15 cellular contexts compared by ENCODE assay signal in genomic region chr1:31593136-31593665, GRCh38. TPM values are rescaled to one million over a fixed set of nuclear protein-coding genes. Genes with fewer than 3 reads are reported as not detected.
A peak's percentile ranks its signal among the peaks of the same experiment; 100 is the strongest.
DNase-seq lines count a peak whose midpoint lies in the region; ATAC-seq and TF ChIP-seq lines count a peak whose summit lies in the region.
"Had no signal": no experiment of that assay in that cellular context is flagged by ENCODE, and none has a peak within 500 bp of the region (broad histone marks: within the 10 kb centered on the region; RNA-seq: fewer than 3 reads in every experiment).

No MANE protein-coding gene starts in this region.

- H4K8ac ChIP-seq in trophoblast cell (ENCODE audit: low read depth, low read length) (no peak overlapping the region), mesendoderm (ENCODE audit: low read depth, low read length) (no peak overlapping the region)

- H4K5ac ChIP-seq in mesendoderm (ENCODE audit: low read length), result no peak overlapping the region

- peak overlapping the region; percentile 26 for H2BK5ac ChIP-seq in trophoblast cell (ENCODE audit: low read depth, low read length, poor library complexity)
- no peak overlapping the region for H2BK5ac ChIP-seq in mesendoderm (ENCODE audit: low read length)

- peaks cover 9 to 13% (median 11%) of the 10 kb centered on the region in 11 experiments; a peak in 20 of 22 replicates for H3K27me3 ChIP-seq in BLaER1 treated with 17β-estradiol and CSF1 and Interleukin-3, amounts not matched to agents 10 nM and 100 nM
- H3K27me3 ChIP-seq in trophoblast cell (ENCODE audit: insufficient read depth, low read length) (no peaks in the 10 kb centered on the region), mesendoderm (ENCODE audit: insufficient read depth, low read length, poor library complexity) (no peaks in the 10 kb centered on the region)
- H3K27me3 ChIP-seq in naive thymus-derived CD4-positive, alpha-beta T cell (ENCODE audit: control insufficient read depth in 2 of 2, insufficient read depth in 2 of 2, low read length in 2 of 2), result no peaks in the 10 kb centered on the region
- H3K27me3 ChIP-seq: BE2C had no signal

- 0 out of 22 replicates have a peak, but pooled peaks cover 0 to under 1% (median 0%) of the 10 kb centered on the region in 11 experiments for H4K20me1 ChIP-seq in BLaER1 treated with 17β-estradiol and CSF1 and Interleukin-3, amounts not matched to agents 10 nM and 100 nM
- H4K20me1 ChIP-seq in OCI-LY7 (ENCODE audit: insufficient read depth, low read length), result no peaks in the 10 kb centered on the region

- no peak overlapping the region for H3K4me3 Mint-ChIP-seq in type B pancreatic cell
- no peak overlapping the region for H3K4me3 Mint-ChIP-seq in naive thymus-derived CD4-positive, alpha-beta T cell
- H3K4me3 Mint-ChIP-seq: CD4-positive, alpha-beta memory T cell; HFFc6 had no signal

- H2BK15ac ChIP-seq in mesendoderm (replicated peaks; ENCODE audit: low read depth), result no peak overlapping the region

- no TSS peak for BruUV-seq in OCI-LY7 (replicated peaks; lab: Mats Ljungman, UMichigan)

- no peaks in the 10 kb centered on the region for H3K36me3 Mint-ChIP-seq in type B pancreatic cell
- no peaks in the 10 kb centered on the region for H3K36me3 Mint-ChIP-seq in naive thymus-derived CD4-positive, alpha-beta T cell
- H3K36me3 Mint-ChIP-seq: CD14-positive monocyte; CD4-positive, alpha-beta memory T cell had no signal

- H3K4me1 ChIP-seq in BLaER1 treated with 17β-estradiol and CSF1 and Interleukin-3, amounts not matched to agents 10 nM and 100 nM, result peaks cover 27 to 83% (median 77%) of the 10 kb centered on the region in 10 experiments
- peaks cover 21 to 29% of the 10 kb centered on the region in 2 experiments for H3K4me1 ChIP-seq in trophoblast cell (ENCODE audit: control insufficient read depth in 1 of 2, insufficient read depth in 2 of 2, low read length in 2 of 2)
- no peaks in the 10 kb centered on the region for H3K4me1 ChIP-seq in mesendoderm (ENCODE audit: control insufficient read depth, low read depth, low read length)
- no peaks in the 10 kb centered on the region for H3K4me1 ChIP-seq in OCI-LY7 (ENCODE audit: insufficient read depth, low read length, poor library complexity, severe bottlenecking)
- no peaks in the 10 kb centered on the region for H3K4me1 ChIP-seq in naive thymus-derived CD4-positive, alpha-beta T cell (ENCODE audit: control insufficient read depth in 2 of 2, insufficient read depth in 2 of 2, low read length in 2 of 2)
- H3K4me1 ChIP-seq: BE2C had no signal

- H2BK120ac ChIP-seq in trophoblast cell (ENCODE audit: insufficient read depth, low read length, poor library complexity) (peak overlapping the region; percentile 29), mesendoderm (ENCODE audit: low read depth, low read length) (no peak overlapping the region)

- no peak overlapping the region for H3K18ac ChIP-seq in trophoblast cell (ENCODE audit: low read length)
- H3K18ac ChIP-seq in mesendoderm (ENCODE audit: low read length), result no peak overlapping the region

- no peak overlapping the region for H3K27ac ChIP-seq in BLaER1 treated with 17β-estradiol and CSF1 and Interleukin-3, amounts not matched to agents 10 nM and 100 nM
- peak overlapping the region in 1 of 2 donors; percentile 93 for H3K27ac ChIP-seq in coronary artery
- no peak overlapping the region for H3K27ac ChIP-seq in trophoblast cell (ENCODE audit: low read depth, low read length)
- no peak overlapping the region for H3K27ac ChIP-seq in mesendoderm (ENCODE audit: low read depth, low read length)
- no peak overlapping the region for H3K27ac ChIP-seq in OCI-LY7 (ENCODE audit: low read depth, low read length, poor library complexity, severe bottlenecking)
- no peak overlapping the region for H3K27ac ChIP-seq in naive thymus-derived CD4-positive, alpha-beta T cell (ENCODE audit: low read depth, low read length)

- no peak overlapping the region for H2AFZ ChIP-seq in trophoblast cell (ENCODE audit: insufficient read depth, low read length, poor library complexity)
- no peak overlapping the region for H2AFZ ChIP-seq in OCI-LY7 (ENCODE audit: low read length)

- ATAC-seq in naive thymus-derived CD4-positive, alpha-beta T cell, result no peak

- H3K27ac Mint-ChIP-seq in type B pancreatic cell, result no peak overlapping the region
- no peak overlapping the region for H3K27ac Mint-ChIP-seq in naive thymus-derived CD4-positive, alpha-beta T cell
- H3K27ac Mint-ChIP-seq: CD4-positive, alpha-beta memory T cell; HFFc6 had no signal

- H2BK12ac ChIP-seq in trophoblast cell (ENCODE audit: low read length), result peak overlapping the region; percentile 85

- H3K79me2 ChIP-seq in trophoblast cell (ENCODE audit: control insufficient read depth, insufficient read depth, low read length, poor library complexity) (peaks cover 6% of the 10 kb centered on the region), mesendoderm (ENCODE audit: control insufficient read depth, insufficient read depth, low read length) (no peaks in the 10 kb centered on the region), OCI-LY7 (ENCODE audit: insufficient read depth, low read depth, low read length) (no peaks in the 10 kb centered on the region)

- H3K4me1 Mint-ChIP-seq in type B pancreatic cell (ENCODE audit: unreplicated experiment), result peaks cover 27% of the 10 kb centered on the region
- H3K4me1 Mint-ChIP-seq in naive thymus-derived CD4-positive, alpha-beta T cell, result peaks cover 0 to 3% (median 0%) of the 10 kb centered on the region in 7 donors
- H3K4me1 Mint-ChIP-seq: CD4-positive, alpha-beta memory T cell had no signal

- H3K9ac ChIP-seq in BLaER1 treated with 17β-estradiol and CSF1 and Interleukin-3, amounts not matched to agents 10 nM and 100 nM, result peak overlapping the region in 1 of 11 experiments; percentile 25; a peak in 1 of 22 replicates
- H3K9ac ChIP-seq in trophoblast cell (ENCODE audit: low read length), result no peak overlapping the region
- H3K9ac ChIP-seq in mesendoderm (ENCODE audit: low read length), result no peak overlapping the region

- intact Hi-C loops in OCI-LY7 (cut with micrococcal nuclease; ENCODE audit: unreplicated experiment), result no loop called here
- intact Hi-C loops in naive thymus-derived CD4-positive, alpha-beta T cell (cut with micrococcal nuclease), result no loop called here

- peak overlapping the region; percentile 35 for H2AK5ac ChIP-seq in trophoblast cell (ENCODE audit: low read length)
- no peak overlapping the region for H2AK5ac ChIP-seq in mesendoderm (ENCODE audit: low read length)

- WGBS in trophoblast cell (ENCODE audit: extremely low coverage, insufficient coverage, insufficient read length), result no CpG with 5 or more reads among the region's 5 CpGs
- no CpG with 5 or more reads among the region's 5 CpGs for WGBS in mesendoderm (ENCODE audit: extremely low coverage, insufficient coverage, low lambda C conversion rate)

- no peak overlapping the region for H4K12ac ChIP-seq in trophoblast cell (ENCODE audit: low read depth, low read length)

- CTCF ChIA-PET in OCI-LY7 (lab: Charles Lee; ENCODE audit: unreplicated experiment), result no interaction called here
- CTCF ChIA-PET in naive thymus-derived CD4-positive, alpha-beta T cell (lab: Charles Lee), result no interaction called here

- no peaks in the 10 kb centered on the region for H3K9me2 ChIP-seq in OCI-LY7 (ENCODE audit: insufficient read depth, low read length)

- POLR2A ChIA-PET in OCI-LY7 (lab: Charles Lee), result no interaction called here
- POLR2A ChIA-PET in naive thymus-derived CD4-positive, alpha-beta T cell (lab: Charles Lee), result no interaction called here

- H3K56ac ChIP-seq in mesendoderm (ENCODE audit: low read length), result no peak overlapping the region

- peak overlapping the region in 8 of 11 experiments; percentile 28 to 59 (median 49); a peak in 14 of 22 replicates for H3K4me2 ChIP-seq in BLaER1 treated with 17β-estradiol and CSF1 and Interleukin-3, amounts not matched to agents 10 nM and 100 nM
- H3K4me2 ChIP-seq in trophoblast cell (ENCODE audit: low read length) (no peak overlapping the region), mesendoderm (ENCODE audit: low read length) (no peak overlapping the region), OCI-LY7 (ENCODE audit: low read length) (no peak overlapping the region)

- TF ChIP-seq CTCF in coronary artery (IDR thresholded peaks at IDR 0.05) (no peak), type B pancreatic cell (conservative IDR thresholded peaks at IDR 0.05) (no peak), OCI-LY7 (conservative IDR thresholded peaks at IDR 0.05; ENCODE audit: low read length) (no peak)

- H3K36me3 ChIP-seq in BLaER1 treated with 17β-estradiol and CSF1 and Interleukin-3, amounts not matched to agents 10 nM and 100 nM, result no peaks in the 10 kb centered on the region
- H3K36me3 ChIP-seq in trophoblast cell (ENCODE audit: control insufficient read depth in 1 of 2, insufficient read depth in 2 of 2, low read length in 2 of 2), result peaks cover 2 to 5% of the 10 kb centered on the region in 2 experiments
- H3K36me3 ChIP-seq in mesendoderm (ENCODE audit: control insufficient read depth, insufficient read depth, low read length), result no peaks in the 10 kb centered on the region
- no peaks in the 10 kb centered on the region for H3K36me3 ChIP-seq in OCI-LY7 (ENCODE audit: insufficient read depth, low read length)
- H3K36me3 ChIP-seq in naive thymus-derived CD4-positive, alpha-beta T cell (ENCODE audit: control insufficient read depth in 2 of 3, insufficient read depth in 3 of 3, low read length in 3 of 3), result no peaks in the 10 kb centered on the region
- H3K36me3 ChIP-seq: BE2C had no signal

- H4K91ac ChIP-seq in trophoblast cell (ENCODE audit: low read depth, low read length), result peak overlapping the region; percentile 64

- H3K14ac ChIP-seq in trophoblast cell (ENCODE audit: low read length), result peak overlapping the region; percentile 41

- H3K4me3 ChIP-seq in BLaER1 treated with 17β-estradiol and CSF1 and Interleukin-3, amounts not matched to agents 10 nM and 100 nM, result no peak overlapping the region
- H3K4me3 ChIP-seq in coronary artery, result no peak overlapping the region
- H3K4me3 ChIP-seq in trophoblast cell (ENCODE audit: low read depth, low read length), result no peak overlapping the region
- H3K4me3 ChIP-seq in mesendoderm (ENCODE audit: low read length), result no peak overlapping the region
- H3K4me3 ChIP-seq in OCI-LY7 (ENCODE audit: low read depth, low read length, poor library complexity, severe bottlenecking), result no peak overlapping the region
- no peak overlapping the region for H3K4me3 ChIP-seq in naive thymus-derived CD4-positive, alpha-beta T cell (ENCODE audit: low read length)

- H3K23ac ChIP-seq in trophoblast cell (ENCODE audit: low read length) (no peak overlapping the region), mesendoderm (ENCODE audit: low read length) (no peak overlapping the region)

- H3K79me1 ChIP-seq in trophoblast cell (ENCODE audit: low read length) (peaks cover 35% of the 10 kb centered on the region), mesendoderm (ENCODE audit: low read length) (no peaks in the 10 kb centered on the region)

- DNase-seq in coronary artery (ENCODE audit: low spot score) (peak; percentile 66), trophoblast cell (no peak), type B pancreatic cell (ENCODE audit: extremely low spot score, unreplicated experiment) (peak; percentile 45), mesendoderm (no peak), OCI-LY7 (ENCODE audit: low spot score) (no peak)
- DNase-seq in naive thymus-derived CD4-positive, alpha-beta T cell, result no peak
- DNase-seq: DMS79 had no signal

- peaks cover 27% of the 10 kb centered on the region for H3K27me3 Mint-ChIP-seq in type B pancreatic cell
- H3K27me3 Mint-ChIP-seq in naive thymus-derived CD4-positive, alpha-beta T cell, result peaks cover 16 to 36% (median 27%) of the 10 kb centered on the region in 5 donors

- H3K4ac ChIP-seq in trophoblast cell (ENCODE audit: low read depth, low read length) (no peak overlapping the region), mesendoderm (ENCODE audit: low read depth, low read length) (no peak overlapping the region)

- no peaks in the 10 kb centered on the region for H3K9me3 Mint-ChIP-seq in type B pancreatic cell
- H3K9me3 Mint-ChIP-seq in naive thymus-derived CD4-positive, alpha-beta T cell, result no peaks in the 10 kb centered on the region
- H3K9me3 Mint-ChIP-seq: CD4-positive, alpha-beta memory T cell; HFFc6 had no signal

- no peaks in the 10 kb centered on the region for H3K9me3 ChIP-seq in BLaER1 treated with 17β-estradiol and CSF1 and Interleukin-3, amounts not matched to agents 10 nM and 100 nM (replicated peaks in 1 of 11)
- no peaks in the 10 kb centered on the region for H3K9me3 ChIP-seq in trophoblast cell (ENCODE audit: insufficient read depth, low read depth, low read length)
- no peaks in the 10 kb centered on the region for H3K9me3 ChIP-seq in OCI-LY7 (ENCODE audit: low read length)
- H3K9me3 ChIP-seq in naive thymus-derived CD4-positive, alpha-beta T cell (ENCODE audit: control insufficient read depth in 2 of 3, low read length in 3 of 3), result no peaks in the 10 kb centered on the region
- H3K9me3 ChIP-seq: BE2C had no signal

RNA-seq across cellular contexts. Expression of gene TINAGL1, which starts 16.9 kb away (rescaled TPM):
- polyA plus RNA-seq in trophoblast cell (2013), result 434 and 470 TPM in 2 replicates
- total RNA-seq in type B pancreatic cell (ENCODE audit: low replicate concordance), result 27.2 and 30.0 TPM in 2 replicates
- polyA plus RNA-seq in mesendoderm (2013, experiment 1 of 2), result 2.5 TPM
- 2.7 TPM for polyA plus RNA-seq in mesendoderm (2013, experiment 2 of 2)
- not detected in 2 replicates for total RNA-seq in OCI-LY7 (2014; rRNA removed; shearing (Covaris generic))
- 0.17 TPM in 1 of 2 replicates, not detected in the other for total RNA-seq in OCI-LY7 (2022)
- not detected for total RNA-seq in naive thymus-derived CD4-positive, alpha-beta T cell
- polyA plus RNA-seq in naive thymus-derived CD4-positive, alpha-beta T cell, result not detected
- total RNA-seq: CD4-positive, alpha-beta memory T cell had no signal
- polyA plus RNA-seq: CD14-positive monocyte; CD4-positive, alpha-beta memory T cell had no signal

RNA-seq across cellular contexts. Expression of gene HCRTR1, which starts 24.3 kb away (rescaled TPM):
- polyA plus RNA-seq in trophoblast cell (2013), result 1.4 and 1.5 TPM in 2 replicates
- total RNA-seq in type B pancreatic cell (ENCODE audit: low replicate concordance) (not detected in 2 replicates), OCI-LY7 (2022) (not detected in 2 replicates)
- 0.04 TPM for polyA plus RNA-seq in mesendoderm (2013, experiment 1 of 2)
- polyA plus RNA-seq in mesendoderm (2013, experiment 2 of 2), result 0.04 TPM
- not detected in 2 replicates for total RNA-seq in OCI-LY7 (2014; rRNA removed; shearing (Covaris generic))
- total RNA-seq in naive thymus-derived CD4-positive, alpha-beta T cell, result not detected
- polyA plus RNA-seq in naive thymus-derived CD4-positive, alpha-beta T cell, result not detected
- total RNA-seq: CD4-positive, alpha-beta memory T cell; Daoy; H7; HFFc6; HT-29 had no signal
- polyA plus RNA-seq: CD14-positive monocyte; CD4-positive, alpha-beta memory T cell had no signal

RNA-seq across cellular contexts. Expression of gene PEF1, which starts 51.5 kb away (rescaled TPM):
- polyA plus RNA-seq in trophoblast cell (2013), result 66.7 and 70.3 TPM in 2 replicates
- 45.2 and 48.3 TPM in 2 replicates for total RNA-seq in type B pancreatic cell (ENCODE audit: low replicate concordance)
- 48.7 TPM for polyA plus RNA-seq in mesendoderm (2013, experiment 1 of 2)
- polyA plus RNA-seq in mesendoderm (2013, experiment 2 of 2), result 49.2 TPM
- 67.7 and 89.7 TPM in 2 replicates for total RNA-seq in OCI-LY7 (2014; rRNA removed; shearing (Covaris generic))
- 54.6 and 56.1 TPM in 2 replicates for total RNA-seq in OCI-LY7 (2022)
- 10 to 100 TPM; 37.7 to 49.8 (median 40.8) TPM for total RNA-seq in naive thymus-derived CD4-positive, alpha-beta T cell
- 10 to 100 TPM; 74.7 to 87.7 TPM for polyA plus RNA-seq in naive thymus-derived CD4-positive, alpha-beta T cell

Comparison
In these comparisons a context has a peak if more than half of its experiments do, and no peak if none do; other contexts are left out.
1. H3K4me2 ChIP-seq: peak in BLaER1 treated with 17β-estradiol and CSF1 and Interleukin-3, amounts not matched to agents 10 nM and 100 nM (8 of 11); none in trophoblast cell (single experiment), mesendoderm (single experiment) and OCI-LY7 (single experiment).
2. DNase-seq: peak in coronary artery (single experiment) and type B pancreatic cell (single experiment); none in trophoblast cell (0 of 2), mesendoderm (single experiment), OCI-LY7 (single experiment) and naive thymus-derived CD4-positive, alpha-beta T cell (0 of 9).
3. RNA of gene TINAGL1, which starts 16.9 kb away (total RNA-seq): 27.2 to 30.0 TPM in type B pancreatic cell; 0.17 TPM in OCI-LY7 and not detected in naive thymus-derived CD4-positive, alpha-beta T cell; every median in the first group is over 10 times any median in the second.